Comparison of ENCODE assay signal across 8 cellular contexts in genomic region chr12:50074936-50075807, GRCh38. TPM values are rescaled to one million over a fixed set of nuclear protein-coding genes. Genes with fewer than 3 reads are reported as not detected.
DNase-seq lines count a peak whose midpoint lies in the region; ATAC-seq and TF ChIP-seq lines count a peak whose summit lies in the region.

No MANE protein-coding gene starts in this region.

- peak; percentile 73 to 79 (median 75) for DNase-seq in CD4-positive, CD25-positive, alpha-beta regulatory T cell
- DNase-seq in NT2/D1 (ENCODE audit: low read depth, low spot score) (peak; percentile 83), epithelial cell of esophagus (ENCODE audit: low read depth) (peak; percentile 74), myocyte (ENCODE audit: low read depth) (peak; percentile 85)
- DNase-seq in activated CD8-positive, alpha-beta memory T cell treated with anti-CD3 and anti-CD28 coated beads, Interleukin-2, amount 10 ng/mL, durations not matched to agents 7 days and 5 days, result peak; percentile 86
- peak; percentile 64 to 72 for DNase-seq in stimulated activated CD8-positive, alpha-beta memory T cell treated with anti-CD3 and anti-CD28 coated beads, Interleukin-7, amount 100 ng/mL, for 1 hour (ENCODE audit: low read depth in 2 of 2)

- H3K4me1 Mint-ChIP-seq in CD4-positive, CD25-positive, alpha-beta regulatory T cell, result peaks cover 0 to 15% (median 3%) of the 10 kb centered on the region in 4 donors
- peaks cover 10% of the 10 kb centered on the region for H3K4me1 Mint-ChIP-seq in activated CD8-positive, alpha-beta memory T cell treated with anti-CD3 and anti-CD28 coated beads, Interleukin-2, amount 10 ng/mL, durations not matched to agents 7 days and 5 days

- no peaks in the 10 kb centered on the region for H3K27me3 ChIP-seq in CD4-positive, CD25-positive, alpha-beta regulatory T cell (ENCODE audit: control insufficient read depth, insufficient read depth, low read length)
- no peaks in the 10 kb centered on the region for H3K27me3 ChIP-seq in NT2/D1 (ENCODE audit: insufficient read depth, insufficient read length)

- H3K27ac Mint-ChIP-seq in CD4-positive, CD25-positive, alpha-beta regulatory T cell, result peak overlapping the region; percentile 26 to 86 (median 41)
- peak overlapping the region; percentile 42 for H3K27ac Mint-ChIP-seq in activated CD8-positive, alpha-beta memory T cell treated with anti-CD3 and anti-CD28 coated beads, Interleukin-2, amount 10 ng/mL, durations not matched to agents 7 days and 5 days

- H3K4me1 ChIP-seq in CD4-positive, CD25-positive, alpha-beta regulatory T cell (ENCODE audit: control insufficient read depth, insufficient read depth, low read length, poor library complexity, severe bottlenecking), result peaks cover 5% of the 10 kb centered on the region
- H3K4me1 ChIP-seq in NT2/D1 (ENCODE audit: insufficient read depth, insufficient read length), result peaks cover 36% of the 10 kb centered on the region

- peaks cover 10% of the 10 kb centered on the region for H3K27me3 Mint-ChIP-seq in CD4-positive, CD25-positive, alpha-beta regulatory T cell
- no peaks in the 10 kb centered on the region for H3K27me3 Mint-ChIP-seq in activated CD8-positive, alpha-beta memory T cell treated with anti-CD3 and anti-CD28 coated beads, Interleukin-2, amount 10 ng/mL, durations not matched to agents 7 days and 5 days

- TF ChIP-seq CTCF in epithelial cell of esophagus (IDR thresholded peaks at IDR 0.05; ENCODE audit: insufficient read depth, low read depth, low read length, missing control alignments), result peak; percentile 90

- no peaks in the 10 kb centered on the region for H3K9me3 ChIP-seq in CD4-positive, CD25-positive, alpha-beta regulatory T cell (ENCODE audit: control insufficient read depth in 2 of 2, low read length in 2 of 2)
- no peaks in the 10 kb centered on the region for H3K9me3 ChIP-seq in NT2/D1 (ENCODE audit: insufficient read depth, low read length)

- H3K27ac ChIP-seq in CD4-positive, CD25-positive, alpha-beta regulatory T cell (ENCODE audit: insufficient read depth, low read length, poor library complexity, severe bottlenecking), result no peak overlapping the region

- peak overlapping the region; percentile 45 for H3K9ac ChIP-seq in NT2/D1 (ENCODE audit: insufficient read length, low read depth)

- H3K36me3 Mint-ChIP-seq in CD4-positive, CD25-positive, alpha-beta regulatory T cell, result no peaks in the 10 kb centered on the region
- H3K36me3 Mint-ChIP-seq in activated CD8-positive, alpha-beta memory T cell treated with anti-CD3 and anti-CD28 coated beads, Interleukin-2, amount 10 ng/mL, durations not matched to agents 7 days and 5 days, result no peaks in the 10 kb centered on the region

- peak; percentile 83 to 91 for ATAC-seq in CD4-positive, CD25-positive, alpha-beta regulatory T cell (ENCODE audit: low read depth in 2 of 2)
- ATAC-seq in GM19328 (IDR thresholded peaks at IDR 0.05; ENCODE audit: unreplicated experiment), result peak; percentile 88
- ATAC-seq in HG03520 (IDR thresholded peaks at IDR 0.05; ENCODE audit: unreplicated experiment), result peak; percentile 61
- ATAC-seq in activated CD8-positive, alpha-beta memory T cell treated with anti-CD3 and anti-CD28 coated beads, Interleukin-2, amount 10 ng/mL, durations not matched to agents 7 days and 5 days, result peak; percentile 95

- H3K36me3 ChIP-seq in CD4-positive, CD25-positive, alpha-beta regulatory T cell (ENCODE audit: control insufficient read depth, insufficient read depth, low read length), result no peaks in the 10 kb centered on the region
- H3K36me3 ChIP-seq in NT2/D1 (ENCODE audit: insufficient read depth, insufficient read length, low read length), result no peaks in the 10 kb centered on the region

- CTCF ChIA-PET in activated CD8-positive, alpha-beta memory T cell treated with anti-CD3 and anti-CD28 coated beads, Interleukin-2, amount 10 ng/mL, durations not matched to agents 7 days and 5 days (lab: Charles Lee), result interaction anchor here (0.7 to 11.6 kb wide), 18 partner anchors 10 to 242 kb away, joined by 3 to 221 read pairs (median 7); partner anchors contain the start of genes ASIC1, COX14 and SMARCD1

- H3K4me3 Mint-ChIP-seq in CD4-positive, CD25-positive, alpha-beta regulatory T cell, result peak overlapping the region in 1 of 4 donors; percentile 62
- no peak overlapping the region for H3K4me3 Mint-ChIP-seq in activated CD8-positive, alpha-beta memory T cell treated with anti-CD3 and anti-CD28 coated beads, Interleukin-2, amount 10 ng/mL, durations not matched to agents 7 days and 5 days

- no peak overlapping the region for H3K4me3 ChIP-seq in CD4-positive, CD25-positive, alpha-beta regulatory T cell (ENCODE audit: low read depth, low read length)
- no peak overlapping the region for H3K4me3 ChIP-seq in NT2/D1 (ENCODE audit: insufficient read length, low read depth)
- no peak overlapping the region for H3K4me3 ChIP-seq in epithelial cell of esophagus (ENCODE audit: low read length)

- no peaks in the 10 kb centered on the region for H3K9me3 Mint-ChIP-seq in CD4-positive, CD25-positive, alpha-beta regulatory T cell
- no peaks in the 10 kb centered on the region for H3K9me3 Mint-ChIP-seq in activated CD8-positive, alpha-beta memory T cell treated with anti-CD3 and anti-CD28 coated beads, Interleukin-2, amount 10 ng/mL, durations not matched to agents 7 days and 5 days (ENCODE audit: low read depth)

RNA-seq across cellular contexts. Expression of gene SMARCD1, which starts 10.0 kb away (rescaled TPM):
- total RNA-seq in CD4-positive, CD25-positive, alpha-beta regulatory T cell, result 75.2 TPM
- 10 to 100 TPM; 12.0 to 22.3 (median 13.8) TPM for polyA plus RNA-seq in CD4-positive, CD25-positive, alpha-beta regulatory T cell
- 10 to 100 TPM; 62.0 to 80.8 TPM for total RNA-seq in activated CD8-positive, alpha-beta memory T cell treated with anti-CD3 and anti-CD28 coated beads, Interleukin-2, amount 10 ng/mL, durations not matched to agents 7 days and 5 days
- 32.0 and 36.0 TPM in 2 replicates for total RNA-seq in myocyte
- polyA plus RNA-seq in myocyte (2012), result 32.8 TPM

RNA-seq across cellular contexts. Expression of gene ASIC1, which starts 17.8 kb away (rescaled TPM):
- 2.1 TPM for total RNA-seq in CD4-positive, CD25-positive, alpha-beta regulatory T cell
- under 1 TPM in 3 of 4 donors, not detected in 1; 0.47 to 0.49 (median 0.49) TPM for polyA plus RNA-seq in CD4-positive, CD25-positive, alpha-beta regulatory T cell
- 10 to 100 TPM; 19.0 to 28.3 TPM for total RNA-seq in activated CD8-positive, alpha-beta memory T cell treated with anti-CD3 and anti-CD28 coated beads, Interleukin-2, amount 10 ng/mL, durations not matched to agents 7 days and 5 days
- 4.5 and 8.2 TPM in 2 replicates for total RNA-seq in myocyte
- polyA plus RNA-seq in myocyte (2012), result 6.2 TPM

RNA-seq across cellular contexts. Expression of gene GPD1, which starts 28.6 kb away (rescaled TPM):
- not detected for total RNA-seq in CD4-positive, CD25-positive, alpha-beta regulatory T cell
- under 1 TPM in 1 of 4 donors, not detected in 3; 0.06 TPM for polyA plus RNA-seq in CD4-positive, CD25-positive, alpha-beta regulatory T cell
- total RNA-seq in activated CD8-positive, alpha-beta memory T cell treated with anti-CD3 and anti-CD28 coated beads, Interleukin-2, amount 10 ng/mL, durations not matched to agents 7 days and 5 days, result under 1 TPM in 1 of 2 experiments, not detected in 1; 0.30 TPM
- total RNA-seq in myocyte, result 39.9 and 54.1 TPM in 2 replicates
- polyA plus RNA-seq in myocyte (2012), result 4.8 TPM

RNA-seq across cellular contexts. Expression of gene COX14, which starts 36.9 kb away (rescaled TPM):
- 46.4 TPM for total RNA-seq in CD4-positive, CD25-positive, alpha-beta regulatory T cell
- 100 to 1,000 TPM; 256 to 297 (median 268) TPM for polyA plus RNA-seq in CD4-positive, CD25-positive, alpha-beta regulatory T cell
- total RNA-seq in activated CD8-positive, alpha-beta memory T cell treated with anti-CD3 and anti-CD28 coated beads, Interleukin-2, amount 10 ng/mL, durations not matched to agents 7 days and 5 days, result 10 to 100 TPM; 55.1 to 64.5 TPM
- total RNA-seq in myocyte, result 34.4 and 40.8 TPM in 2 replicates
- 114 TPM for polyA plus RNA-seq in myocyte (2012)

RNA-seq across cellular contexts. Expression of gene RACGAP1, which starts 49.9 kb away (rescaled TPM):
- 17.2 TPM for total RNA-seq in CD4-positive, CD25-positive, alpha-beta regulatory T cell
- 10 to 100 TPM; 17.1 to 22.9 (median 18.0) TPM for polyA plus RNA-seq in CD4-positive, CD25-positive, alpha-beta regulatory T cell
- total RNA-seq in activated CD8-positive, alpha-beta memory T cell treated with anti-CD3 and anti-CD28 coated beads, Interleukin-2, amount 10 ng/mL, durations not matched to agents 7 days and 5 days, result 100 to 1,000 TPM; 180 to 198 TPM
- 9.6 and 12.8 TPM in 2 replicates for total RNA-seq in myocyte
- 8.9 TPM for polyA plus RNA-seq in myocyte (2012)

Comparison
In these comparisons a context has a peak if more than half of its experiments do, and no peak if none do; other contexts are left out.
1. RNA of gene GPD1, which starts 28.6 kb away (total RNA-seq): 39.9 to 54.1 TPM in myocyte; 0.30 TPM in activated CD8-positive, alpha-beta memory T cell treated with anti-CD3 and anti-CD28 coated beads, Interleukin-2, amount 10 ng/mL, durations not matched to agents 7 days and 5 days and not detected in CD4-positive, CD25-positive, alpha-beta regulatory T cell (single experiment); every median in the first group is over 10 times any median in the second.
2. Peak in every context shown above with its lines, with median percentiles within 50 percentile points of each other: ATAC-seq and DNase-seq.